Comparison of ENCODE assay signal across 8 cellular contexts in genomic region chr1:166884040-166884642, GRCh38. TPM values are rescaled to one million over a fixed set of nuclear protein-coding genes. Genes with fewer than 3 reads are reported as not detected.
A peak's percentile ranks its signal among the peaks of the same experiment; 100 is the strongest.
DNase-seq lines count a peak whose midpoint lies in the region; ATAC-seq and TF ChIP-seq lines count a peak whose summit lies in the region.

No MANE protein-coding gene starts in this region.

- no peak overlapping the region for H3K27ac Mint-ChIP-seq in activated CD8-positive, alpha-beta memory T cell treated with anti-CD3 and anti-CD28 coated beads, Interleukin-2, amount 10 ng/mL, durations not matched to agents 7 days and 5 days
- H3K27ac Mint-ChIP-seq in natural killer cell treated with Interleukin-12 subunit alpha and Interleukin-12 subunit beta and Interleukin-15 and Interleukin-18, amount 100 ng/mL, for 72 hours, result no peak overlapping the region

- no peaks in the 10 kb centered on the region for H3K9me3 Mint-ChIP-seq in activated CD8-positive, alpha-beta memory T cell treated with anti-CD3 and anti-CD28 coated beads, Interleukin-2, amount 10 ng/mL, durations not matched to agents 7 days and 5 days (ENCODE audit: low read depth)
- no peaks in the 10 kb centered on the region for H3K9me3 Mint-ChIP-seq in natural killer cell treated with Interleukin-12 subunit alpha and Interleukin-12 subunit beta and Interleukin-15 and Interleukin-18, amount 100 ng/mL, for 72 hours

- peak; percentile 85 for ATAC-seq in activated CD8-positive, alpha-beta memory T cell treated with anti-CD3 and anti-CD28 coated beads, Interleukin-2, amount 10 ng/mL, durations not matched to agents 7 days and 5 days
- ATAC-seq in natural killer cell treated with Interleukin-12 subunit alpha and Interleukin-12 subunit beta and Interleukin-15 and Interleukin-18, amount 100 ng/mL, for 72 hours, result peak; percentile 74 to 81

- H3K36me3 ChIP-seq in vagina, result no peaks in the 10 kb centered on the region

- CTCF ChIA-PET in activated CD8-positive, alpha-beta memory T cell treated with anti-CD3 and anti-CD28 coated beads, Interleukin-2, amount 10 ng/mL, durations not matched to agents 7 days and 5 days (lab: Charles Lee), result interaction anchor here (0.7 to 23.4 kb wide), 13 partner anchors 8 to 554 kb away, joined by 3 to 222 read pairs (median 3); partner anchors contain the start of gene TADA1

- TF ChIP-seq CTCF in HL-60 (IDR thresholded peaks at IDR 0.05; ENCODE audit: insufficient read depth, low read length) (peak; percentile 62), fibroblast of the aortic adventitia (IDR thresholded peaks at IDR 0.05; ENCODE audit: insufficient read depth, low read length) (peak; percentile 79), vagina (IDR thresholded peaks at IDR 0.05) (peak in 2 of 3 experiments; percentile 39 to 47)

- no peak for TF ChIP-seq POLR2A in vagina (IDR thresholded peaks at IDR 0.05)

- intact Hi-C loops in vagina (cut with DNase I), result no loop called here

- H3K27me3 Mint-ChIP-seq in activated CD8-positive, alpha-beta memory T cell treated with anti-CD3 and anti-CD28 coated beads, Interleukin-2, amount 10 ng/mL, durations not matched to agents 7 days and 5 days, result peaks cover 40% of the 10 kb centered on the region
- peaks cover 5 to 7% of the 10 kb centered on the region in 2 donors for H3K27me3 Mint-ChIP-seq in natural killer cell treated with Interleukin-12 subunit alpha and Interleukin-12 subunit beta and Interleukin-15 and Interleukin-18, amount 100 ng/mL, for 72 hours

- H3K4me1 ChIP-seq in vagina, result peaks cover 6% of the 10 kb centered on the region

- peaks cover 20% of the 10 kb centered on the region for H3K4me1 Mint-ChIP-seq in activated CD8-positive, alpha-beta memory T cell treated with anti-CD3 and anti-CD28 coated beads, Interleukin-2, amount 10 ng/mL, durations not matched to agents 7 days and 5 days
- H3K4me1 Mint-ChIP-seq in natural killer cell treated with Interleukin-12 subunit alpha and Interleukin-12 subunit beta and Interleukin-15 and Interleukin-18, amount 100 ng/mL, for 72 hours (ENCODE audit: low read depth in 2 of 2), result peaks cover 15 to 17% of the 10 kb centered on the region in 2 donors

- H3K4me3 ChIP-seq in HL-60 (replicated peaks; ENCODE audit: insufficient read depth, low read length) (no peak overlapping the region), fibroblast of the aortic adventitia (ENCODE audit: low read depth, low read length) (no peak overlapping the region), vagina (no peak overlapping the region)

- no peak overlapping the region for H3K27ac ChIP-seq in HL-60 (replicated peaks)
- no peak overlapping the region for H3K27ac ChIP-seq in vagina

- DNase-seq in EH (ENCODE audit: low read depth) (peak; percentile 15), HL-60 (ENCODE audit: low read depth in 1 of 2, low spot score in 1 of 2) (peak in 1 of 2 experiments; percentile 63), fibroblast of the aortic adventitia (ENCODE audit: low read depth) (peak; percentile 40), vagina (ENCODE audit: extremely low spot score in 2 of 2) (no peak), DMS 273 treated with DMSO at 0.1 percent for 48 hours (lab: John Stamatoyannopoulos, UW) (no peak), DMS153 (lab: John Stamatoyannopoulos, UW) (no peak)
- peak; percentile 64 for DNase-seq in activated CD8-positive, alpha-beta memory T cell treated with anti-CD3 and anti-CD28 coated beads, Interleukin-2, amount 10 ng/mL, durations not matched to agents 7 days and 5 days
- DNase-seq in natural killer cell treated with Interleukin-12 subunit alpha and Interleukin-12 subunit beta and Interleukin-15 and Interleukin-18, amount 100 ng/mL, for 72 hours (ENCODE audit: low spot score), result no peak

- no peaks in the 10 kb centered on the region for H3K9me3 ChIP-seq in vagina

- peak overlapping the region; percentile 35 for H3K4me3 Mint-ChIP-seq in activated CD8-positive, alpha-beta memory T cell treated with anti-CD3 and anti-CD28 coated beads, Interleukin-2, amount 10 ng/mL, durations not matched to agents 7 days and 5 days
- H3K4me3 Mint-ChIP-seq in natural killer cell treated with Interleukin-12 subunit alpha and Interleukin-12 subunit beta and Interleukin-15 and Interleukin-18, amount 100 ng/mL, for 72 hours, result peak overlapping the region; percentile 40

- H3K27me3 ChIP-seq in HL-60 (ENCODE audit: insufficient read depth, poor library complexity, severe bottlenecking) (peaks cover 3% of the 10 kb centered on the region), vagina (peaks cover 4% of the 10 kb centered on the region)

- no peaks in the 10 kb centered on the region for H3K36me3 Mint-ChIP-seq in activated CD8-positive, alpha-beta memory T cell treated with anti-CD3 and anti-CD28 coated beads, Interleukin-2, amount 10 ng/mL, durations not matched to agents 7 days and 5 days
- no peaks in the 10 kb centered on the region for H3K36me3 Mint-ChIP-seq in natural killer cell treated with Interleukin-12 subunit alpha and Interleukin-12 subunit beta and Interleukin-15 and Interleukin-18, amount 100 ng/mL, for 72 hours

RNA-seq across cellular contexts. Expression of gene TADA1, which starts 8.1 kb away (rescaled TPM):
- total RNA-seq in activated CD8-positive, alpha-beta memory T cell treated with anti-CD3 and anti-CD28 coated beads, Interleukin-2, amount 10 ng/mL, durations not matched to agents 7 days and 5 days, result 10 to 100 TPM; 18.1 to 18.8 TPM
- total RNA-seq in fibroblast of the aortic adventitia (ENCODE audit: low replicate concordance) (12.1 and 13.5 TPM in 2 replicates), vagina (14.0 TPM)
- total RNA-seq in natural killer cell treated with Interleukin-12 subunit alpha and Interleukin-12 subunit beta and Interleukin-15 and Interleukin-18, amount 100 ng/mL, for 72 hours, result 10 to 100 TPM in 1 of 2 donors, 1 to 10 TPM in 1; 9.3 to 10.2 TPM

RNA-seq across cellular contexts. Expression of gene POGK, which starts 44.9 kb away (rescaled TPM):
- total RNA-seq in activated CD8-positive, alpha-beta memory T cell treated with anti-CD3 and anti-CD28 coated beads, Interleukin-2, amount 10 ng/mL, durations not matched to agents 7 days and 5 days, result 10 to 100 TPM; 41.0 to 50.9 TPM
- total RNA-seq in fibroblast of the aortic adventitia (ENCODE audit: low replicate concordance), result 18.5 and 28.8 TPM in 2 replicates
- total RNA-seq in natural killer cell treated with Interleukin-12 subunit alpha and Interleukin-12 subunit beta and Interleukin-15 and Interleukin-18, amount 100 ng/mL, for 72 hours, result 10 to 100 TPM; 30.3 to 53.1 TPM
- total RNA-seq in vagina, result 26.3 TPM

Comparison
In these comparisons a context has a peak if more than half of its experiments do, and no peak if none do; other contexts are left out.
1. DNase-seq: peak in EH (single experiment), activated CD8-positive, alpha-beta memory T cell treated with anti-CD3 and anti-CD28 coated beads, Interleukin-2, amount 10 ng/mL, durations not matched to agents 7 days and 5 days (single experiment) and fibroblast of the aortic adventitia (single experiment); none in natural killer cell treated with Interleukin-12 subunit alpha and Interleukin-12 subunit beta and Interleukin-15 and Interleukin-18, amount 100 ng/mL, for 72 hours (single experiment), vagina (0 of 2), DMS 273 treated with DMSO at 0.1 percent for 48 hours (single experiment) and DMS153 (single experiment).
2. Peak in every context shown above with its lines, with median percentiles within 50 percentile points of each other: CTCF ChIP-seq.